In the genomic region with DNA sequence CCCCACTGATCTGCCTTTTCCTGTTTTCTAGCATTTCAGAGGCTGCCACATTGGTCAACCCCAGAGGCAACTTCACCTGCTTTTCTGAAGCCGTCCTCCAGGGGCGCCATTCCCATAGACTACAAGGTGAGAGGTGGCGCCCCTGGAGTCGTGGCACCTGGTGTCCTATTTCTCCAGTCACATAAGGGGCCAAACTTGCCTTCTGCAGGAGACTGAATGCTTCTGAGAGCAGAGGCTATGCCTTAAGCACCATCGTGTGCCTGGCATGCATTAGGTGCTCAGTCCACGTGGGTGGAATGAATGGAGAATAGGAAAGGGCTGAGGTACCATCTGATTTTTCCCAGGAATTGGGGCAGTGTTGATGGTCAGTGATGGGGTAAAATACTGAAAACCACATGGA, we compare ENCODE assay signal across 7 cellular contexts.
A peak's percentile ranks its signal among the peaks of the same experiment; 100 is the strongest.
DNase-seq lines count a peak whose midpoint lies in the region; ATAC-seq and TF ChIP-seq lines count a peak whose summit lies in the region.

No MANE protein-coding gene starts in this region.

- no peak overlapping the region for H3K27ac ChIP-seq in lower lobe of right lung
- H3K27ac ChIP-seq in tibial nerve = no peak overlapping the region

- H3K9me3 ChIP-seq in lower lobe of right lung (no peaks in the 10 kb centered on the region), tibial nerve (peaks cover 0 to 10% (median 0%) of the 10 kb centered on the region in 4 donors)

- H3K4me1 ChIP-seq in lower lobe of right lung (no peaks in the 10 kb centered on the region), tibial nerve (peaks cover 0 to 6% (median 0%) of the 10 kb centered on the region in 4 donors)

- peak; percentile 48 for TF ChIP-seq CTCF in WI38 (IDR thresholded peaks at IDR 0.05; ENCODE audit: low read depth, low read length)
- peak; percentile 47 for TF ChIP-seq CTCF in lower lobe of right lung (IDR thresholded peaks at IDR 0.05)
- no peak for TF ChIP-seq CTCF in tibial nerve (IDR thresholded peaks at IDR 0.05)

- H3K27me3 ChIP-seq in lower lobe of right lung (ENCODE audit: low read depth) (peaks cover 8% of the 10 kb centered on the region), tibial nerve (no peaks in the 10 kb centered on the region)

- no peak overlapping the region for H3K4me3 ChIP-seq in WI38 (ENCODE audit: low read depth, low read length)
- H3K4me3 ChIP-seq in lower lobe of right lung = no peak overlapping the region
- no peak overlapping the region for H3K4me3 ChIP-seq in tibial nerve

- DNase-seq in EH (ENCODE audit: low read depth) (peak; percentile 4), H4 (ENCODE audit: low spot score) (peak; percentile 12), lower lobe of right lung (peak; percentile 54), NCI-H2081 (lab: John Stamatoyannopoulos, UW) (no peak), tibial nerve (ENCODE audit: low spot score in 2 of 2) (no peak)

- intact Hi-C loops in lower lobe of right lung (cut with DNase I) = no loop called here

- ATAC-seq in lower lobe of right lung (no peak), HG03571 (IDR thresholded peaks at IDR 0.05; ENCODE audit: unreplicated experiment) (no peak)

- no peaks in the 10 kb centered on the region for H3K36me3 ChIP-seq in lower lobe of right lung
- no peaks in the 10 kb centered on the region for H3K36me3 ChIP-seq in tibial nerve

- TF ChIP-seq EP300 in tibial nerve (IDR thresholded peaks at IDR 0.05) = no peak

- TF ChIP-seq POLR2A in tibial nerve (IDR thresholded peaks at IDR 0.05) = no peak

- WGBS in tibial nerve, 2 donors = 28 to 34% methylated on average over 6 of the region's 6 CpGs

Comparison
In these comparisons a context has a peak if more than half of its experiments do, and no peak if none do; other contexts are left out.
1. DNase-seq: peak in EH (single experiment), H4 (single experiment) and lower lobe of right lung (single experiment); none in NCI-H2081 (0 of 2) and tibial nerve (0 of 2).
2. CTCF ChIP-seq: peak in WI38 (single experiment) and lower lobe of right lung (single experiment); none in tibial nerve (0 of 5).